8 cellular contexts compared by ENCODE assay signal in the genomic region with DNA sequence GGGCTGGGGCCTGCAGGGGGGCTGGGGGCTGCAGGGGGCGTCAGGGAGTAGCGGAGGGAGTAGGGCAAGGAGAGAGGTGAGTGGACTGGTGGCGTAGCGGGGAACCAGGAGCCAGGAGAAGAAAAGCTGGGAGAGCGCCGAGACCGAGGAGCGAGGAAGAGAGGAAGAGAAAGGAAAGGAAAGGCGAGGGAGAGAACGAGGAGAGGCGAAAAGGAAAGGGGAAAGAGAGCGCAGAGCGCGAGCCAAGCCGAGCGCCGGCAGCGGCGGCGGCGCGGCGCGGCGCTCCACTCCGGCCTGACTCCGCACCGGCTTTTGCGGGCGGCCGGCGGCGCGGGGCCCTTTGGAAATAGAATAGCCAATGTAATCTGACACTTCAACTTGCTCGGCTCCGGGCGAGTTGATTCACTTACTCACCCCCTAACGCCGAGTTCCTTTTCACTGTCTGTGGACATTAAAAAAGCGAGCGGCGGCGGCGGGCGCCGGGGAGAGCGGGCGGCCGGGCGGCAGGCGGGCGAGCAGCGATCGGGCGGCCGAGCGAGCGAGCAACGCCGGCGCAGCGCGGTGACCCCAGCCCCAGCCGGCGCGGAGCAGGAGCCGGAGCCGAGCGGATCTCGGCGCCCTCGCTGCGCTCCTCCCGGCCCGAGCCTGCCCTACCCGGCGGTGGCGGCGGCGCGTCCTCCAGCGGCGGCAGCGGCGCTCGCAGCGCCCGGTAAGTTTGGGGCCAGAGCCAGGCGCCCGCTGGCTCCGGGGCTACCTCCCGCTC. TPM values are rescaled to one million over a fixed set of nuclear protein-coding genes. Genes with fewer than 3 reads are reported as not detected.
DNase-seq lines count a peak whose midpoint lies in the region; ATAC-seq and TF ChIP-seq lines count a peak whose summit lies in the region.

A gene with protein sequence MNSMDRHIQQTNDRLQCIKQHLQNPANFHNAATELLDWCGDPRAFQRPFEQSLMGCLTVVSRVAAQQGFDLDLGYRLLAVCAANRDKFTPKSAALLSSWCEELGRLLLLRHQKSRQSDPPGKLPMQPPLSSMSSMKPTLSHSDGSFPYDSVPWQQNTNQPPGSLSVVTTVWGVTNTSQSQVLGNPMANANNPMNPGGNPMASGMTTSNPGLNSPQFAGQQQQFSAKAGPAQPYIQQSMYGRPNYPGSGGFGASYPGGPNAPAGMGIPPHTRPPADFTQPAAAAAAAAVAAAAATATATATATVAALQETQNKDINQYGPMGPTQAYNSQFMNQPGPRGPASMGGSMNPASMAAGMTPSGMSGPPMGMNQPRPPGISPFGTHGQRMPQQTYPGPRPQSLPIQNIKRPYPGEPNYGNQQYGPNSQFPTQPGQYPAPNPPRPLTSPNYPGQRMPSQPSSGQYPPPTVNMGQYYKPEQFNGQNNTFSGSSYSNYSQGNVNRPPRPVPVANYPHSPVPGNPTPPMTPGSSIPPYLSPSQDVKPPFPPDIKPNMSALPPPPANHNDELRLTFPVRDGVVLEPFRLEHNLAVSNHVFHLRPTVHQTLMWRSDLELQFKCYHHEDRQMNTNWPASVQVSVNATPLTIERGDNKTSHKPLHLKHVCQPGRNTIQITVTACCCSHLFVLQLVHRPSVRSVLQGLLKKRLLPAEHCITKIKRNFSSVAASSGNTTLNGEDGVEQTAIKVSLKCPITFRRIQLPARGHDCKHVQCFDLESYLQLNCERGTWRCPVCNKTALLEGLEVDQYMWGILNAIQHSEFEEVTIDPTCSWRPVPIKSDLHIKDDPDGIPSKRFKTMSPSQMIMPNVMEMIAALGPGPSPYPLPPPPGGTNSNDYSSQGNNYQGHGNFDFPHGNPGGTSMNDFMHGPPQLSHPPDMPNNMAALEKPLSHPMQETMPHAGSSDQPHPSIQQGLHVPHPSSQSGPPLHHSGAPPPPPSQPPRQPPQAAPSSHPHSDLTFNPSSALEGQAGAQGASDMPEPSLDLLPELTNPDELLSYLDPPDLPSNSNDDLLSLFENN (plus strand): TSS at position 405 of the 763 bp plus-strand sequence. CDS start 132,667 bp downstream, outside the sequence.

- H3K4me3 ChIP-seq in astrocyte of the cerebellum (ENCODE audit: low read depth, low read length): peak within 1 kb of the TSS; percentile 98
- peak within 1 kb of the TSS; percentile 98 for H3K4me3 ChIP-seq in hepatocyte

- in situ Hi-C loops in GM13977 (cut with MboI; ENCODE audit: low pct_unique_long_range_greater_than_20kb, low sequenced_read_pairs, unreplicated experiment) (no loop called here), astrocyte of the cerebellum (cut with HindIII; ENCODE audit: low sequenced_read_pairs) (no loop called here)

- no peaks in the 10 kb centered on the region for H3K36me3 ChIP-seq in hepatocyte (replicated peaks; ENCODE audit: insufficient read depth, low read depth)

- DNase-seq in GM13977 (ENCODE audit: low spot score): peak; percentile 96
- peak; percentile 93 for DNase-seq in NCI-H146 (lab: John Stamatoyannopoulos, UW)
- peak; percentile 68 for DNase-seq in T-helper 22 cell (ENCODE audit: low read depth)
- DNase-seq in astrocyte of the cerebellum (ENCODE audit: low read depth): peak; percentile 80
- DNase-seq in hepatocyte (ENCODE audit: low spot score): peak; percentile 93
- DNase-seq in retina: peak; percentile 94
- no peak for DNase-seq in NK-92 (lab: John Stamatoyannopoulos, UW; ENCODE audit: unreplicated experiment)

- no peaks in the 10 kb centered on the region for H3K27me3 ChIP-seq in hepatocyte

- peak within 1 kb of the TSS; percentile 98 for H3K4me2 ChIP-seq in hepatocyte

- H3K27ac ChIP-seq in hepatocyte: peak within 1 kb of the TSS; percentile 98

- no peaks in the 10 kb centered on the region for H3K9me2 ChIP-seq in hepatocyte (replicated peaks; ENCODE audit: insufficient read depth)

- peaks cover 36% of the 10 kb centered on the region for H4K20me1 ChIP-seq in hepatocyte (ENCODE audit: insufficient read depth, poor library complexity, severe bottlenecking)

- ATAC-seq in HG02870 (IDR thresholded peaks at IDR 0.05; ENCODE audit: unreplicated experiment): peak; percentile 64

- H3K4me1 ChIP-seq in hepatocyte (ENCODE audit: insufficient read depth): peaks cover 38% of the 10 kb centered on the region

- peak within 1 kb of the TSS; percentile 74 for H2AFZ ChIP-seq in hepatocyte

- WGBS in hepatocyte (ENCODE audit: low lambda C conversion rate, missing lambda C conversion rate): 2% methylated on average over 53 of the region's 92 CpGs

- no peaks in the 10 kb centered on the region for H3K9me3 ChIP-seq in hepatocyte (ENCODE audit: low read depth)

- H3K79me2 ChIP-seq in hepatocyte: peaks cover 49% of the 10 kb centered on the region

- TF ChIP-seq CTCF in GM13977 (IDR thresholded peaks at IDR 0.05; ENCODE audit: extremely low read depth, insufficient read depth, missing control alignments): peak; percentile 51
- TF ChIP-seq CTCF in astrocyte of the cerebellum (IDR thresholded peaks at IDR 0.05; ENCODE audit: low read depth, low read length, missing control alignments): no peak
- TF ChIP-seq CTCF in hepatocyte (IDR thresholded peaks at IDR 0.05; ENCODE audit: poor library complexity): peak; percentile 11

RNA-seq across cellular contexts. Expression of the gene that starts here (rescaled TPM):
- 16.5 and 30.9 TPM in 2 replicates for total RNA-seq in hepatocyte
- polyA plus RNA-seq in hepatocyte: 32.4 and 34.4 TPM in 2 replicates
